ENCODE assay signal across 6 cellular contexts in the genomic region with DNA sequence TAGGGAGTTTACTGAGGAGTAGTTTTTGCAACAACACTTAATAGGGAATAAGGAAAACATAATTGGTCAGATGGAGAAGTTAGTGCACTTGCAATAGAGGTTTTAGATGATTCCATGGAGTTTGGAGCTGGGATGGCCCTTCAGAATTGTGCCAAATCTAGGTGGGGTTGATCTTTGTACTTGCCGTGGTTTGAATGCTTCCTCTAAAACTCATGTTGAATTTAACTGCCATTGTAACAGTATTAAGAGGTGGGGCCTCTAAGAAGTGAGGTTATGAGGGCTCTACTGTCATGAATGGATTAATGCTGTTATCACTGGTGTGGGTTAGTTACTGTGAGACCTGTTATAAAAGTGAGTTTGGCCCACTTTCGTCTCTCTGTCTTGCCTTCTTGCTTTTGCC.
"Had no signal": no experiment of that assay in that cellular context is flagged by ENCODE, and none has a peak within 500 bp of the region (broad histone marks: within the 10 kb centered on the region; RNA-seq: fewer than 3 reads in every experiment).

No MANE protein-coding gene starts in this region.

- FAIRE-seq: HepG2, HTR-8/SVneo, K562 had no signal

- H3K27ac ChIP-seq: HL-60 had no signal

- DNase-seq: IMR-90, KBM-7 had no signal

- ATAC-seq: HepG2, K562 had no signal

- H3K4me3 ChIP-seq: K562 had no signal
